Comparison of ENCODE assay signal across 10 cellular contexts in the genomic region with DNA sequence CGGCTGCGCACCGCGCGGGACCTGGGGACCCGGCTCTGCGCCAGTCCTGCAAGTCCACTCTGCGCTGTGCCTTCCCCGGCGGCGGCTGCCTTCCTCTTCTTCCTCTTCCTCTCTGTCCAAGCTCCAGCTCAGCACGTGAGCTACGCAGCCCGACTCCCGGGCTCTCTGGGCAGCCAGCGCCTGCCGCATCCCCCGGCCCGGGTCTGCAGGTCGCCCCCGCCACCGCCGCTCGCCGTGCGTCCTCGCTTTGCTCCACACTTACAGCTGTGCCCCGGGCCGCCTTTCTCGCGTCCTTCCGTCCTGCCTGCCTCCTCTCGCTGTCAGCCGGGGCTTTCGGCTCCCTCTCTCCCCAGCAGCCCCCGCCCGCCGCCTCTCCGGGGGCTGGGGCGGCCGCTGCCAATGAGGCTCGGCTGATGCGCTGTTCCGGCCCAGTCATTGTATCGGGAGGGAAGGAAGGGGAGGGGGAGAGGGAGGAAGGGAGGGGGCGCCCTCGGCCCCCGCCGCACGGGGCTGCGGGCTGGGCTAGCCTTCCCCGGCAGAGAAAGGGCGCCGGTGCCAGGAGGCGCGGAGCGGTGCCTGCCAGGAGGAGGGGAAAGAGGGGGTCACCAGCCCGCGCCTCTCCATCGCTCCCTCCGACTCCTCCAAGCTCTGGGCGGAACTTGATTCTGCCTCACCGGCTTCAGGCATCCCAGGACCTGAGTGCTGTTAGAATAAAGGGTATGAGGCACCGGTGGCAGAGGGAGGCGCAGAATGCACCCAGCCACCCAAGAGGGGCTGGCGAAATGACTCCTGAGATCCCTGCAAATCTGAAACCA.
A peak's percentile ranks its signal among the peaks of the same experiment; 100 is the strongest.
DNase-seq lines count a peak whose midpoint lies in the region; ATAC-seq and TF ChIP-seq lines count a peak whose summit lies in the region.
"Had no signal": no experiment of that assay in that cellular context is flagged by ENCODE, and none has a peak within 500 bp of the region (broad histone marks: within the 10 kb centered on the region; RNA-seq: fewer than 3 reads in every experiment).

No MANE protein-coding gene starts in this region.

- no peaks in the 10 kb centered on the region for H3K36me3 ChIP-seq in BLaER1
- no peaks in the 10 kb centered on the region for H3K36me3 ChIP-seq in fibroblast of lung (ENCODE audit: control insufficient read depth, insufficient read depth, low read length)
- H3K36me3 ChIP-seq in OCI-LY7 (ENCODE audit: insufficient read depth, low read length), result no peaks in the 10 kb centered on the region

- H3K9ac ChIP-seq in BLaER1 (peak overlapping the region; percentile 51; the same call in 1 of the 2 replicates), fibroblast of lung (ENCODE audit: insufficient read depth, low read length) (no peak overlapping the region)

- H3K4me1 Mint-ChIP-seq in nephron, result peaks cover 19% of the 10 kb centered on the region

- H3K79me2 ChIP-seq in fibroblast of lung (ENCODE audit: control insufficient read depth, insufficient read depth, low read length) (no peaks in the 10 kb centered on the region), OCI-LY7 (ENCODE audit: insufficient read depth, low read depth, low read length) (no peaks in the 10 kb centered on the region)

- no peaks in the 10 kb centered on the region for H3K9me2 ChIP-seq in OCI-LY7 (ENCODE audit: insufficient read depth, low read length)

- peaks cover 32% of the 10 kb centered on the region for H3K4me1 ChIP-seq in BLaER1
- no peaks in the 10 kb centered on the region for H3K4me1 ChIP-seq in fibroblast of lung (ENCODE audit: control insufficient read depth, extremely low read depth, insufficient read depth, low read length)
- H3K4me1 ChIP-seq in OCI-LY7 (ENCODE audit: insufficient read depth, low read length, poor library complexity, severe bottlenecking), result no peaks in the 10 kb centered on the region

- intact Hi-C loops in OCI-LY7 (cut with micrococcal nuclease; ENCODE audit: unreplicated experiment), result no loop called here

- BruUV-seq in OCI-LY7 (replicated peaks; lab: Mats Ljungman, UMichigan), result no TSS peak

- H3K4me3 ChIP-seq in BLaER1, result peak overlapping the region; percentile 76
- peak overlapping the region in 2 of 4 experiments; percentile 4 to 39 for H3K4me3 ChIP-seq in fibroblast of lung (replicated peaks in 1 of 4; ENCODE audit: control extremely low read depth in 1 of 4, insufficient read depth in 1 of 4, low read depth in 3 of 4, low read length in 4 of 4)
- H3K4me3 ChIP-seq in OCI-LY7 (ENCODE audit: low read depth, low read length, poor library complexity, severe bottlenecking), result no peak overlapping the region

- H3K4me2 ChIP-seq in BLaER1, result peak overlapping the region; percentile 100
- H3K4me2 ChIP-seq in fibroblast of lung (ENCODE audit: extremely low read depth, insufficient read depth, low read length), result no peak overlapping the region
- H3K4me2 ChIP-seq in OCI-LY7 (ENCODE audit: low read length), result no peak overlapping the region

- H3K36me3 Mint-ChIP-seq in nephron (ENCODE audit: low read depth), result no peaks in the 10 kb centered on the region

- H3K27ac Mint-ChIP-seq in nephron, result no peak overlapping the region
- H3K27ac Mint-ChIP-seq: activated T-helper 2 cell treated with anti-CD3 and anti-CD28 coated beads, Interferon-gamma antibody, Interleukin-2, Interleukin-4, amounts not matched to agents 10 μg/mL and 5 μg/mL and 100 μg/mL, durations not matched to agents 14 hours and 24 hours and 36 hours had no signal

- TF ChIP-seq CTCF in fibroblast of lung (conservative IDR thresholded peaks at IDR 0.05 in 1 of 2, IDR thresholded peaks at IDR 0.05 in 1 of 2; ENCODE audit: low read depth in 1 of 2, low read length in 2 of 2), result no peak
- TF ChIP-seq CTCF in nephron (IDR thresholded peaks at IDR 0.05; ENCODE audit: unreplicated experiment in 3 of 3), result no peak
- TF ChIP-seq CTCF in OCI-LY7 (conservative IDR thresholded peaks at IDR 0.05; ENCODE audit: low read length), result no peak

- DNase-seq in NOMO-1 treated with DMSO at 0.1 percent for 48 hours (lab: John Stamatoyannopoulos, UW; ENCODE audit: unreplicated experiment) (peak; percentile 25), fibroblast of lung (ENCODE audit: low read depth in 2 of 2) (peak; percentile 2 to 17), OCI-LY7 (ENCODE audit: low spot score) (no peak), DMS53 treated with DMSO at 0.1 percent for 48 hours (lab: John Stamatoyannopoulos, UW; ENCODE audit: unreplicated experiment) (no peak)
- DNase-seq: IMR-90 had no signal

- no peaks in the 10 kb centered on the region for H3K9me3 Mint-ChIP-seq in nephron
- H3K9me3 Mint-ChIP-seq: activated T-helper 2 cell treated with anti-CD3 and anti-CD28 coated beads, Interferon-gamma antibody, Interleukin-2, Interleukin-4, amounts not matched to agents 10 μg/mL and 5 μg/mL and 100 μg/mL, durations not matched to agents 14 hours and 24 hours and 36 hours had no signal

- H2AFZ ChIP-seq in fibroblast of lung (ENCODE audit: low read length) (no peak overlapping the region), OCI-LY7 (ENCODE audit: low read length) (no peak overlapping the region)

- H3K27ac ChIP-seq in BLaER1 (no peak overlapping the region), fibroblast of lung (ENCODE audit: insufficient read depth, low read length) (no peak overlapping the region), OCI-LY7 (ENCODE audit: low read depth, low read length, poor library complexity, severe bottlenecking) (no peak overlapping the region)

- CTCF ChIA-PET in OCI-LY7 (lab: Charles Lee; ENCODE audit: unreplicated experiment), result no interaction called here

- POLR2A ChIA-PET in OCI-LY7 (lab: Charles Lee), result no interaction called here

- H4K20me1 ChIP-seq in BLaER1 (peaks cover 17% of the 10 kb centered on the region; the same call in 1 of the 2 replicates), fibroblast of lung (ENCODE audit: control insufficient read depth, extremely low read depth, insufficient read depth, low read length) (no peaks in the 10 kb centered on the region), OCI-LY7 (ENCODE audit: insufficient read depth, low read length) (no peaks in the 10 kb centered on the region)

- H3K27me3 Mint-ChIP-seq in nephron (ENCODE audit: low read depth), result peaks cover 55% of the 10 kb centered on the region

- H3K27me3 ChIP-seq in BLaER1, result peaks cover 39% of the 10 kb centered on the region
- H3K27me3 ChIP-seq in fibroblast of lung (ENCODE audit: control insufficient read depth, insufficient read depth, low read length), result peaks cover 9% of the 10 kb centered on the region

- peak overlapping the region; percentile 84 to 86 (median 85) for H3K4me3 Mint-ChIP-seq in nephron

- no peaks in the 10 kb centered on the region for H3K9me3 ChIP-seq in BLaER1
- no peaks in the 10 kb centered on the region for H3K9me3 ChIP-seq in fibroblast of lung (ENCODE audit: control insufficient read depth, insufficient read depth, low read depth, low read length)
- no peaks in the 10 kb centered on the region for H3K9me3 ChIP-seq in OCI-LY7 (ENCODE audit: low read length)

- no peak for ATAC-seq in GM18870 (IDR thresholded peaks at IDR 0.05; ENCODE audit: unreplicated experiment)
- ATAC-seq in HG03565 (IDR thresholded peaks at IDR 0.05; ENCODE audit: unreplicated experiment), result no peak

Comparison
In these comparisons a context has a peak if more than half of its experiments do, and no peak if none do; other contexts are left out.
1. DNase-seq: peak in NOMO-1 treated with DMSO at 0.1 percent for 48 hours (single experiment) and fibroblast of lung (2 of 2); none in OCI-LY7 (single experiment) and DMS53 treated with DMSO at 0.1 percent for 48 hours (single experiment).